Comparison of ENCODE assay signal across 25 cellular contexts in the genomic region with DNA sequence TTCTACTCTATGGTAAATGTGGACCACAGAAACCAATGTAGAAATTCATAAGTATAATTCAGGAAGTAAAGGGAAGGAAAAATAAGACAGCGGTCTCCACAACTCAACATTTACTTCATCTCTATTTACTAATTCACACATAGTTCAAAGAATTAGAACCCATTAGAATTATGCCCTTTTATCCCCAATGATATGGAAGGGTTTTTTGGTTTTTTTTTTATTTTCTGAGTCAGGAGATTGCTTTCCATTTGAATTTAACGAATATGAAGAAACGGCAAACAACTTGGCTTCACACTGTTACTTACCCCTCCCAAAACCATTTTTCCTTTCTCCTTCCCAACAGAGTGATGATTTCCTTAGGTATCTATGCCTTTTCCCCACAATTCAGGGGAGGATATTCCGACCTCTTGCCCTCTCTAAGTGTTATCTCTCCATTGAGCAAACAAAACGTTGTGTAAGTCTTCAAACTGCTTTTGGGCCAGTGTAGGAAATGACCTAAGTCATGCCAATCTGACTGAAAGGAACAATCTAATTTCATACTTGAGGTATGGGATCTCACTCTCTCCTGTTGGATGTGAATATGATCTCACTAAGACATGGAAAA.
"Had no signal": no experiment of that assay in that cellular context is flagged by ENCODE, and none has a peak within 500 bp of the region (broad histone marks: within the 10 kb centered on the region; RNA-seq: fewer than 3 reads in every experiment).

No MANE protein-coding gene starts in this region.

- H3K9ac ChIP-seq: neural progenitor cell had no signal

- H3K36me3 ChIP-seq: lower lobe of right lung, neural progenitor cell, neutrophil, ovary, right atrium auricular region, tibial nerve, uterus had no signal

- H3K79me2 ChIP-seq: hepatocyte had no signal

- ATAC-seq: left ventricle myocardium superior; lower lobe of right lung; natural killer cell; sciatic nerve; stimulated activated effector memory CD8-positive, alpha-beta T cell treated with anti-CD3 and anti-CD28 coated beads, Interleukin-12 subunit alpha, Interleukin-12 subunit beta, amount 100 ng/mL, for 72 hours had no signal

- H3K9me3 Mint-ChIP-seq: mesothelial cell of epicardium; natural killer cell; nephron progenitor cell; neural progenitor cell; stimulated activated effector memory CD8-positive, alpha-beta T cell treated with anti-CD3 and anti-CD28 coated beads, Interleukin-12 subunit alpha, Interleukin-12 subunit beta, amount 100 ng/mL, for 72 hours; stimulated activated naive CD8-positive, alpha-beta T cell treated with anti-CD3 and anti-CD28 coated beads, Interleukin-15, Interleukin-2, amounts not matched to agents 100 ng/mL and 50 ng/mL, for 24 hours; type B pancreatic cell had no signal

- H2AFZ ChIP-seq: hepatocyte, neural progenitor cell had no signal

- H3K4me2 ChIP-seq: hepatocyte, neural progenitor cell had no signal

- H3K4me1 Mint-ChIP-seq: mesothelial cell of epicardium, naive B cell, natural killer cell, nephron progenitor cell, neural progenitor cell had no signal

- H3K27ac ChIP-seq: hepatocyte, lower lobe of right lung, neural progenitor cell, neutrophil, ovary, right atrium auricular region, skin epidermis, tibial nerve, uterus had no signal

- DNase-seq: islet precursor cell; left ventricle myocardium superior; lower lobe of right lung; mammary epithelial cell; mesendoderm; naive B cell; natural killer cell; nephron progenitor cell; occipital lobe; ovary; stimulated activated CD4-positive, alpha-beta T cell treated with anti-CD3 and anti-CD28 coated beads, Interleukin-4, amount 100 ng/mL, for 24 hours; stimulated activated naive CD4-positive, alpha-beta T cell; uterus had no signal

- H3K27me3 ChIP-seq: hepatocyte, neural progenitor cell, neutrophil, ovary, right atrium auricular region, tibial nerve, uterus had no signal

- H3K36me3 Mint-ChIP-seq: mesothelial cell of epicardium; naive B cell; natural killer cell; neural progenitor cell; stimulated activated effector memory CD8-positive, alpha-beta T cell treated with anti-CD3 and anti-CD28 coated beads, Interleukin-12 subunit alpha, Interleukin-12 subunit beta, amount 100 ng/mL, for 72 hours; type B pancreatic cell had no signal

- H3K9me3 ChIP-seq: lower lobe of right lung, neutrophil, ovary, right atrium auricular region, tibial nerve, uterus had no signal

- H3K27ac Mint-ChIP-seq: mesothelial cell of epicardium; naive B cell; natural killer cell; nephron progenitor cell; neural progenitor cell; progenitor cell of endocrine pancreas; stimulated activated effector memory CD8-positive, alpha-beta T cell treated with anti-CD3 and anti-CD28 coated beads, Interleukin-12 subunit alpha, Interleukin-12 subunit beta, amount 100 ng/mL, for 72 hours; stimulated activated naive CD8-positive, alpha-beta T cell treated with anti-CD3 and anti-CD28 coated beads, Interleukin-15, Interleukin-2, amounts not matched to agents 100 ng/mL and 50 ng/mL, for 24 hours; type B pancreatic cell had no signal

- H3K4me3 ChIP-seq: hepatocyte, lower lobe of right lung, neural progenitor cell, ovary, right atrium auricular region, skin epidermis, tibial nerve, uterus had no signal

- H3K4me3 Mint-ChIP-seq: mesothelial cell of epicardium; naive B cell; natural killer cell; nephron progenitor cell; neural progenitor cell; stimulated activated effector memory CD8-positive, alpha-beta T cell treated with anti-CD3 and anti-CD28 coated beads, Interleukin-12 subunit alpha, Interleukin-12 subunit beta, amount 100 ng/mL, for 72 hours; stimulated activated naive CD8-positive, alpha-beta T cell treated with anti-CD3 and anti-CD28 coated beads, Interleukin-15, Interleukin-2, amounts not matched to agents 100 ng/mL and 50 ng/mL, for 24 hours; type B pancreatic cell had no signal

- H3K27me3 Mint-ChIP-seq: progenitor cell of endocrine pancreas, type B pancreatic cell had no signal

- H3K4me1 ChIP-seq: lower lobe of right lung, neural progenitor cell, right atrium auricular region, tibial nerve, uterus had no signal
